ENCODE assay signal across 24 cellular contexts in genomic region chr3:156787015-156787414, GRCh38. TPM values are rescaled to one million over a fixed set of nuclear protein-coding genes. Genes with fewer than 3 reads are reported as not detected.
DNase-seq lines count a peak whose midpoint lies in the region; ATAC-seq and TF ChIP-seq lines count a peak whose summit lies in the region.
"Had no signal": no experiment of that assay in that cellular context is flagged by ENCODE, and none has a peak within 500 bp of the region (broad histone marks: within the 10 kb centered on the region; RNA-seq: fewer than 3 reads in every experiment).

No MANE protein-coding gene starts in this region.

- TF ChIP-seq CTCF in NB4 (IDR thresholded peaks at IDR 0.05; ENCODE audit: low read depth, low read length) (no peak), osteocyte (IDR thresholded peaks at IDR 0.05) (no peak)

- no peak for TF ChIP-seq POLR2A in NB4 (IDR thresholded peaks at IDR 0.05; ENCODE audit: extremely low read depth, insufficient read length)

- H3K9me3 Mint-ChIP-seq in activated CD4-positive, alpha-beta memory T cell treated with anti-CD3 and anti-CD28 coated beads for 36 hours = no peaks in the 10 kb centered on the region
- H3K9me3 Mint-ChIP-seq in activated CD4-positive, alpha-beta memory T cell treated with anti-CD3 and anti-CD28 coated beads, Interleukin-2, amount 10 ng/mL, durations not matched to agents 7 days and 5 days = peaks cover 3% of the 10 kb centered on the region
- H3K9me3 Mint-ChIP-seq in activated naive CD8-positive, alpha-beta T cell treated with anti-CD3 and anti-CD28 coated beads, Interleukin-2, amount 10 ng/mL, durations not matched to agents 7 days and 5 days = no peaks in the 10 kb centered on the region
- H3K9me3 Mint-ChIP-seq in osteocyte (ENCODE audit: unreplicated experiment) = no peaks in the 10 kb centered on the region
- H3K9me3 Mint-ChIP-seq: activated T-helper 1 cell treated with anti-CD3 and anti-CD28 coated beads, Interleukin-12 subunit alpha, Interleukin-12 subunit beta, Interleukin-2, Interleukin-4 antibody, amounts not matched to agents 30 ng/mL and 10 ng/mL and 1 ng/mL, durations not matched to agents 14 hours and 24 hours and 36 hours; CD14-positive monocyte; T-helper 2 cell treated with Interferon-gamma antibody and Interleukin-4, amounts not matched to agents 5 μg/mL and 100 μg/mL, for 36 hours had no signal

- POLR2A ChIA-PET in activated CD4-positive, alpha-beta memory T cell treated with anti-CD3 and anti-CD28 coated beads for 36 hours (lab: Charles Lee) = no interaction called here
- POLR2A ChIA-PET in activated CD4-positive, alpha-beta memory T cell treated with anti-CD3 and anti-CD28 coated beads, Interleukin-2, amount 10 ng/mL, durations not matched to agents 7 days and 5 days (lab: Charles Lee) = no interaction called here
- POLR2A ChIA-PET in activated naive CD8-positive, alpha-beta T cell treated with anti-CD3 and anti-CD28 coated beads, Interleukin-2, amount 10 ng/mL, durations not matched to agents 7 days and 5 days (lab: Charles Lee) = no interaction called here

- ATAC-seq in activated naive CD8-positive, alpha-beta T cell treated with anti-CD3 and anti-CD28 coated beads, Interleukin-2, amount 10 ng/mL, durations not matched to agents 7 days and 5 days (ENCODE audit: low read depth) = peak; percentile 85
- ATAC-seq in SK-N-SH treated with all-trans-retinoic acid at 6 μM for 48 hours = no peak
- ATAC-seq in HG03280 (IDR thresholded peaks at IDR 0.05; ENCODE audit: unreplicated experiment) = no peak
- ATAC-seq: gastroesophageal sphincter had no signal

- H3K36me3 Mint-ChIP-seq in activated CD4-positive, alpha-beta memory T cell treated with anti-CD3 and anti-CD28 coated beads for 36 hours = peaks cover 2% of the 10 kb centered on the region
- H3K36me3 Mint-ChIP-seq in activated CD4-positive, alpha-beta memory T cell treated with anti-CD3 and anti-CD28 coated beads, Interleukin-2, amount 10 ng/mL, durations not matched to agents 7 days and 5 days (ENCODE audit: low read depth) = peaks cover 6% of the 10 kb centered on the region
- H3K36me3 Mint-ChIP-seq in activated naive CD8-positive, alpha-beta T cell treated with anti-CD3 and anti-CD28 coated beads, Interleukin-2, amount 10 ng/mL, durations not matched to agents 7 days and 5 days = peaks cover 3% of the 10 kb centered on the region
- H3K36me3 Mint-ChIP-seq in osteocyte (ENCODE audit: unreplicated experiment) = no peaks in the 10 kb centered on the region

- H3K27me3 Mint-ChIP-seq in activated CD4-positive, alpha-beta memory T cell treated with anti-CD3 and anti-CD28 coated beads for 36 hours = no peaks in the 10 kb centered on the region
- no peaks in the 10 kb centered on the region for H3K27me3 Mint-ChIP-seq in activated CD4-positive, alpha-beta memory T cell treated with anti-CD3 and anti-CD28 coated beads, Interleukin-2, amount 10 ng/mL, durations not matched to agents 7 days and 5 days
- no peaks in the 10 kb centered on the region for H3K27me3 Mint-ChIP-seq in activated naive CD8-positive, alpha-beta T cell treated with anti-CD3 and anti-CD28 coated beads, Interleukin-2, amount 10 ng/mL, durations not matched to agents 7 days and 5 days
- no peaks in the 10 kb centered on the region for H3K27me3 Mint-ChIP-seq in osteocyte (ENCODE audit: unreplicated experiment)

- peak; percentile 24 for DNase-seq in activated CD4-positive, alpha-beta memory T cell treated with anti-CD3 and anti-CD28 coated beads for 36 hours
- DNase-seq in activated CD4-positive, alpha-beta memory T cell treated with anti-CD3 and anti-CD28 coated beads, Interleukin-2, amount 10 ng/mL, durations not matched to agents 7 days and 5 days = no peak
- DNase-seq in NB4 (ENCODE audit: low read depth) (peak; percentile 34), osteocyte (ENCODE audit: extremely low spot score, unreplicated experiment) (no peak), retina (no peak)
- no peak for DNase-seq in activated naive CD8-positive, alpha-beta T cell treated with anti-CD3 and anti-CD28 coated beads, Interleukin-2, amount 10 ng/mL, durations not matched to agents 7 days and 5 days
- DNase-seq: ACHN; adrenal gland; DMS 273 treated with DMSO at 0.1 percent for 48 hours; dorsolateral prefrontal cortex; GF-D8; left ventricle myocardium inferior; NCI-H1105 treated with DMSO at 0.1 percent for 48 hours; NCI-H526; SJCRH30; small intestine; stimulated activated CD8-positive, alpha-beta memory T cell treated with anti-CD3 and anti-CD28 coated beads, Interleukin-4, amount 100 ng/mL, for 48 hours had no signal

- H3K27ac Mint-ChIP-seq in activated CD4-positive, alpha-beta memory T cell treated with anti-CD3 and anti-CD28 coated beads for 36 hours = no peak overlapping the region
- no peak overlapping the region for H3K27ac Mint-ChIP-seq in activated CD4-positive, alpha-beta memory T cell treated with anti-CD3 and anti-CD28 coated beads, Interleukin-2, amount 10 ng/mL, durations not matched to agents 7 days and 5 days
- no peak overlapping the region for H3K27ac Mint-ChIP-seq in activated naive CD8-positive, alpha-beta T cell treated with anti-CD3 and anti-CD28 coated beads, Interleukin-2, amount 10 ng/mL, durations not matched to agents 7 days and 5 days
- H3K27ac Mint-ChIP-seq in osteocyte (ENCODE audit: unreplicated experiment) = peak overlapping the region; percentile 88
- H3K27ac Mint-ChIP-seq: activated T-helper 1 cell treated with anti-CD3 and anti-CD28 coated beads, Interleukin-12 subunit alpha, Interleukin-12 subunit beta, Interleukin-2, Interleukin-4 antibody, amounts not matched to agents 30 ng/mL and 10 ng/mL and 1 ng/mL, durations not matched to agents 14 hours and 24 hours and 36 hours; T-helper 2 cell treated with Interferon-gamma antibody and Interleukin-4, amounts not matched to agents 5 μg/mL and 100 μg/mL, for 36 hours had no signal

- no peak overlapping the region for H3K4me3 ChIP-seq in NB4 (ENCODE audit: low read depth, low read length)
- H3K4me3 ChIP-seq: adrenal gland, cardiac muscle cell, dorsolateral prefrontal cortex, gastroesophageal sphincter, left ventricle myocardium inferior, SJCRH30 had no signal

- H3K4me1 Mint-ChIP-seq in activated CD4-positive, alpha-beta memory T cell treated with anti-CD3 and anti-CD28 coated beads for 36 hours (ENCODE audit: low read depth) = peaks cover 22% of the 10 kb centered on the region
- peaks cover 36% of the 10 kb centered on the region for H3K4me1 Mint-ChIP-seq in activated CD4-positive, alpha-beta memory T cell treated with anti-CD3 and anti-CD28 coated beads, Interleukin-2, amount 10 ng/mL, durations not matched to agents 7 days and 5 days
- H3K4me1 Mint-ChIP-seq in activated naive CD8-positive, alpha-beta T cell treated with anti-CD3 and anti-CD28 coated beads, Interleukin-2, amount 10 ng/mL, durations not matched to agents 7 days and 5 days = peaks cover 16% of the 10 kb centered on the region
- peaks cover 84% of the 10 kb centered on the region for H3K4me1 Mint-ChIP-seq in osteocyte (ENCODE audit: unreplicated experiment)

- intact Hi-C loops in activated CD4-positive, alpha-beta memory T cell treated with anti-CD3 and anti-CD28 coated beads for 36 hours (cut with micrococcal nuclease) = no loop called here

- CTCF ChIA-PET in activated CD4-positive, alpha-beta memory T cell treated with anti-CD3 and anti-CD28 coated beads for 36 hours (lab: Charles Lee) = no interaction called here
- CTCF ChIA-PET in activated CD4-positive, alpha-beta memory T cell treated with anti-CD3 and anti-CD28 coated beads, Interleukin-2, amount 10 ng/mL, durations not matched to agents 7 days and 5 days (lab: Charles Lee) = no interaction called here

- H3K4me3 Mint-ChIP-seq in activated CD4-positive, alpha-beta memory T cell treated with anti-CD3 and anti-CD28 coated beads for 36 hours = no peak overlapping the region
- H3K4me3 Mint-ChIP-seq in activated CD4-positive, alpha-beta memory T cell treated with anti-CD3 and anti-CD28 coated beads, Interleukin-2, amount 10 ng/mL, durations not matched to agents 7 days and 5 days = no peak overlapping the region
- no peak overlapping the region for H3K4me3 Mint-ChIP-seq in activated naive CD8-positive, alpha-beta T cell treated with anti-CD3 and anti-CD28 coated beads, Interleukin-2, amount 10 ng/mL, durations not matched to agents 7 days and 5 days
- no peak overlapping the region for H3K4me3 Mint-ChIP-seq in osteocyte (ENCODE audit: unreplicated experiment)
- H3K4me3 Mint-ChIP-seq: activated T-helper 1 cell treated with anti-CD3 and anti-CD28 coated beads, Interleukin-12 subunit alpha, Interleukin-12 subunit beta, Interleukin-2, Interleukin-4 antibody, amounts not matched to agents 30 ng/mL and 10 ng/mL and 1 ng/mL, durations not matched to agents 14 hours and 24 hours and 36 hours; CD14-positive monocyte; T-helper 2 cell treated with Interferon-gamma antibody and Interleukin-4, amounts not matched to agents 5 μg/mL and 100 μg/mL, for 36 hours had no signal

TF ChIP-seq in SK-N-SH treated with all-trans-retinoic acid at 6 μM for 48 hours, 23 proteins besides CTCF, POLR2A, EP300 and RAD21:
- TF ChIP-seq CREB5 (CRISPR knock-in tag; IDR thresholded peaks at IDR 0.05; ENCODE audit: low read depth) = no peak
- TF ChIP-seq ZNF70 (CRISPR knock-in tag; IDR thresholded peaks at IDR 0.05) = no peak
- TF ChIP-seq GLIS3 (CRISPR knock-in tag; IDR thresholded peaks at IDR 0.05) = no peak
- TF ChIP-seq BACH2 (CRISPR knock-in tag; IDR thresholded peaks at IDR 0.05; ENCODE audit: borderline replicate concordance) = no peak

RNA-seq across cellular contexts. Expression of gene LEKR1, which starts 39.1 kb away (rescaled TPM):
- total RNA-seq in activated CD4-positive, alpha-beta memory T cell treated with anti-CD3 and anti-CD28 coated beads for 36 hours = under 1 TPM; 0.56 to 0.59 TPM
- total RNA-seq in activated CD4-positive, alpha-beta memory T cell treated with anti-CD3 and anti-CD28 coated beads, Interleukin-2, amount 10 ng/mL, durations not matched to agents 7 days and 5 days = 1 to 10 TPM; 1.4 to 1.6 TPM
- 1 to 10 TPM; 1.3 to 1.5 TPM for total RNA-seq in activated naive CD8-positive, alpha-beta T cell treated with anti-CD3 and anti-CD28 coated beads, Interleukin-2, amount 10 ng/mL, durations not matched to agents 7 days and 5 days
- 0.55 and 1.0 TPM in 2 replicates for total RNA-seq in osteocyte

Comparison
In these comparisons a context has a peak if more than half of its experiments do, and no peak if none do; other contexts are left out.
1. DNase-seq: peak in activated CD4-positive, alpha-beta memory T cell treated with anti-CD3 and anti-CD28 coated beads for 36 hours (single experiment) and NB4 (single experiment); none in activated CD4-positive, alpha-beta memory T cell treated with anti-CD3 and anti-CD28 coated beads, Interleukin-2, amount 10 ng/mL, durations not matched to agents 7 days and 5 days (single experiment), activated naive CD8-positive, alpha-beta T cell treated with anti-CD3 and anti-CD28 coated beads, Interleukin-2, amount 10 ng/mL, durations not matched to agents 7 days and 5 days (single experiment), osteocyte (single experiment) and retina (single experiment).